Comparison of ENCODE assay signal across 8 cellular contexts in the genomic region with DNA sequence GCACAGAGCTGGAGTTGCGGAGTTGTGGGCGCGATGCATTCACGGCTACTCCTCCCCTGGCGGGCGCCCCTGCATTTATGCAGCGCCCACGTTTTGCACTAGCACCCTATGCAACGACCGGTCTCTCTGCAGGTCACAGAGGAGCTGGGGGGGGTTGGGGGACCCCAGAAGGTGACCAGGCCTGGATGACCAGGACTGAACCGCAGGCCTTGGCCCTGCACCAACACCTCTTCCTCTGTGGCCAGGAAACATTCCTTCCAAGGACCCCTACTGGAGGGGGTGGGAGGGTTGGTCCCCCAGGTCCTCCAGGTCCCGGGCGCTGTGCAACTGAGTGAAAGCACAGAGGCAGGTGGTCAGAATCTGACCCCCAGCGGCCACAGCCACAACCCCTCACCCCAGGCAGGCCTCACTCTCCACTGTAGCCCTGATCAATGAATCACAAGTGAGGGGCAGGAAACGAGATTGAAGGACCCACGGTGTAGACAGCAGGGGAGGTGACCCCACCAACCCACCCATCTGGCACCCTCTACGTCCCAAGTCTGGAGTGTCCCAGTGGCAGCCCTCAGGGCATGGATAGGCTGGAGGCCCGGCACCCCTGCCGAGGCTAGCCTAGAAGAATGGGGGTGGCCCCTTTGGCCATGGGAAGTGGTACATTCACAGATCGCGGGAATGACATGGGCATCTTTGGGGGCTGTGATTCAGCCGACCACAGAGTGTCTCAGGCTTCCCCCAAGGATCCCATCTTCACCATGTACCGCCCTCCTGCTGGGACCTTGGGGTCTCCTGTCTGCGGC. TPM values are rescaled to one million over a fixed set of nuclear protein-coding genes. Genes with fewer than 3 reads are reported as not detected.
DNase-seq lines count a peak whose midpoint lies in the region; ATAC-seq and TF ChIP-seq lines count a peak whose summit lies in the region.

No MANE protein-coding gene starts in this region.

- H3K4me1 ChIP-seq in ACC112 (ENCODE audit: control insufficient read depth, insufficient read depth, low read length, unreplicated experiment) (peaks cover 25% of the 10 kb centered on the region), hepatocyte (ENCODE audit: insufficient read depth) (peaks cover 29% of the 10 kb centered on the region)

- intact Hi-C loops in activated CD4-positive, alpha-beta memory T cell treated with anti-CD3 and anti-CD28 coated beads for 36 hours (cut with micrococcal nuclease) = loop anchor here (1.0 to 2.0 kb wide), 4 partner anchors 12 to 43 kb away; a partner anchor contains a TSS

- no peaks in the 10 kb centered on the region for H3K9me3 Mint-ChIP-seq in activated CD4-positive, alpha-beta memory T cell treated with anti-CD3 and anti-CD28 coated beads for 36 hours
- H3K9me3 Mint-ChIP-seq in stimulated activated memory B cell treated with anti-CD40 and anti-IgM and Interleukin-4, amounts not matched to agents 10 μg/mL and 1 μg/mL and 100 μg/mL, for 72 hours = no peaks in the 10 kb centered on the region

- peak overlapping the region; percentile 76 for H3K4me2 ChIP-seq in hepatocyte

- CTCF ChIA-PET in activated CD4-positive, alpha-beta memory T cell treated with anti-CD3 and anti-CD28 coated beads for 36 hours (lab: Charles Lee) = interaction anchor here (0.6 to 1.0 kb wide), 4 partner anchors 9 to 43 kb away, joined by 3 to 8 read pairs (median 3); no protein-coding TSS in a partner anchor

- H3K36me3 ChIP-seq in ACC112 (ENCODE audit: insufficient read depth, low read length) (no peaks in the 10 kb centered on the region), hepatocyte (replicated peaks; ENCODE audit: insufficient read depth, low read depth) (no peaks in the 10 kb centered on the region)

- H3K79me2 ChIP-seq in ACC112 (ENCODE audit: control insufficient read depth, insufficient read depth, low read length, unreplicated experiment) = no peaks in the 10 kb centered on the region
- peaks cover 10% of the 10 kb centered on the region for H3K79me2 ChIP-seq in hepatocyte

- TF ChIP-seq CTCF in hepatocyte (IDR thresholded peaks at IDR 0.05; ENCODE audit: poor library complexity) = no peak

- no peaks in the 10 kb centered on the region for H4K20me1 ChIP-seq in hepatocyte (ENCODE audit: insufficient read depth, poor library complexity, severe bottlenecking)

- H3K9me2 ChIP-seq in hepatocyte (replicated peaks; ENCODE audit: insufficient read depth) = no peaks in the 10 kb centered on the region

- H3K4me1 Mint-ChIP-seq in activated CD4-positive, alpha-beta memory T cell treated with anti-CD3 and anti-CD28 coated beads for 36 hours (ENCODE audit: low read depth) = peaks cover 25% of the 10 kb centered on the region
- H3K4me1 Mint-ChIP-seq in stimulated activated memory B cell treated with anti-CD40 and anti-IgM and Interleukin-4, amounts not matched to agents 10 μg/mL and 1 μg/mL and 100 μg/mL, for 72 hours = peaks cover 54% of the 10 kb centered on the region

- H3K4me3 Mint-ChIP-seq in activated CD4-positive, alpha-beta memory T cell treated with anti-CD3 and anti-CD28 coated beads for 36 hours = peak overlapping the region; percentile 86
- peak overlapping the region; percentile 90 for H3K4me3 Mint-ChIP-seq in stimulated activated memory B cell treated with anti-CD40 and anti-IgM and Interleukin-4, amounts not matched to agents 10 μg/mL and 1 μg/mL and 100 μg/mL, for 72 hours

- peak overlapping the region; percentile 91 for H3K27ac Mint-ChIP-seq in activated CD4-positive, alpha-beta memory T cell treated with anti-CD3 and anti-CD28 coated beads for 36 hours
- H3K27ac Mint-ChIP-seq in stimulated activated memory B cell treated with anti-CD40 and anti-IgM and Interleukin-4, amounts not matched to agents 10 μg/mL and 1 μg/mL and 100 μg/mL, for 72 hours = peak overlapping the region; percentile 93

- H3K4me3 ChIP-seq in ACC112 (ENCODE audit: low read depth, low read length) (peak overlapping the region; percentile 74), hepatocyte (peak overlapping the region; percentile 5)

- no peaks in the 10 kb centered on the region for H3K9me3 ChIP-seq in hepatocyte (ENCODE audit: low read depth)

- H3K27ac ChIP-seq in ACC112 (ENCODE audit: low read depth, low read length) (peak overlapping the region; percentile 94; the same call in 1 of the 2 replicates), hepatocyte (peak overlapping the region; percentile 88)

- WGBS in hepatocyte (ENCODE audit: low lambda C conversion rate, missing lambda C conversion rate) = 41% methylated on average over 24 of the region's 24 CpGs

- H3K36me3 Mint-ChIP-seq in activated CD4-positive, alpha-beta memory T cell treated with anti-CD3 and anti-CD28 coated beads for 36 hours = peaks cover 2% of the 10 kb centered on the region
- H3K36me3 Mint-ChIP-seq in stimulated activated memory B cell treated with anti-CD40 and anti-IgM and Interleukin-4, amounts not matched to agents 10 μg/mL and 1 μg/mL and 100 μg/mL, for 72 hours = no peaks in the 10 kb centered on the region

- H3K27me3 ChIP-seq in ACC112 (ENCODE audit: insufficient read depth, low read length) (no peaks in the 10 kb centered on the region), hepatocyte (no peaks in the 10 kb centered on the region)

- ATAC-seq in GM21529 (IDR thresholded peaks at IDR 0.05; ENCODE audit: unreplicated experiment) (peak; percentile 5), HG02678 (IDR thresholded peaks at IDR 0.05; ENCODE audit: unreplicated experiment) (no peak)
- ATAC-seq in stimulated activated memory B cell treated with anti-CD40 and anti-IgM and Interleukin-4, amounts not matched to agents 10 μg/mL and 1 μg/mL and 100 μg/mL, for 72 hours = peak; percentile 31

- POLR2A ChIA-PET in activated CD4-positive, alpha-beta memory T cell treated with anti-CD3 and anti-CD28 coated beads for 36 hours (lab: Charles Lee) = interaction anchor here (1.3 to 2.7 kb wide), 2 partner anchors 10 to 30 kb away, joined by 3 to 20 read pairs; a partner anchor contains a TSS

- H2AFZ ChIP-seq in ACC112 (ENCODE audit: low read length, unreplicated experiment) (peak overlapping the region; percentile 48), hepatocyte (no peak overlapping the region)

- H3K27me3 Mint-ChIP-seq in activated CD4-positive, alpha-beta memory T cell treated with anti-CD3 and anti-CD28 coated beads for 36 hours = no peaks in the 10 kb centered on the region
- H3K27me3 Mint-ChIP-seq in stimulated activated memory B cell treated with anti-CD40 and anti-IgM and Interleukin-4, amounts not matched to agents 10 μg/mL and 1 μg/mL and 100 μg/mL, for 72 hours = no peaks in the 10 kb centered on the region

- no peak for DNase-seq in activated CD4-positive, alpha-beta memory T cell treated with anti-CD3 and anti-CD28 coated beads for 36 hours
- peak; percentile 18 for DNase-seq in hepatocyte (ENCODE audit: low spot score)
- no peak for DNase-seq in GM19240 (ENCODE audit: insufficient read length, low spot score)
- no peak for DNase-seq in DMS 273 (lab: John Stamatoyannopoulos, UW; ENCODE audit: unreplicated experiment)

RNA-seq across cellular contexts. Expression of a gene that starts 11.1 kb away (rescaled TPM):
- total RNA-seq in activated CD4-positive, alpha-beta memory T cell treated with anti-CD3 and anti-CD28 coated beads for 36 hours = 100 to 1,000 TPM; 143 to 157 TPM
- 90.4 and 98.2 TPM in 2 replicates for total RNA-seq in hepatocyte
- 126 and 136 TPM in 2 replicates for polyA plus RNA-seq in hepatocyte

RNA-seq across cellular contexts. Expression of a gene that starts 34.0 kb away (rescaled TPM):
- 100 to 1,000 TPM; 117 to 122 TPM for total RNA-seq in activated CD4-positive, alpha-beta memory T cell treated with anti-CD3 and anti-CD28 coated beads for 36 hours
- 13.5 and 15.7 TPM in 2 replicates for total RNA-seq in hepatocyte
- 25.1 and 27.7 TPM in 2 replicates for polyA plus RNA-seq in hepatocyte

RNA-seq across cellular contexts. Expression of a gene that starts 34.6 kb away (rescaled TPM):
- 10 to 100 TPM; 14.2 to 16.4 TPM for total RNA-seq in activated CD4-positive, alpha-beta memory T cell treated with anti-CD3 and anti-CD28 coated beads for 36 hours
- total RNA-seq in hepatocyte = 0.44 and 1.4 TPM in 2 replicates
- 2.8 and 4.0 TPM in 2 replicates for polyA plus RNA-seq in hepatocyte

RNA-seq across cellular contexts. Expression of a gene that starts 46.6 kb away (rescaled TPM):
- 10 to 100 TPM; 37.3 to 42.9 TPM for total RNA-seq in activated CD4-positive, alpha-beta memory T cell treated with anti-CD3 and anti-CD28 coated beads for 36 hours
- 56.4 and 62.1 TPM in 2 replicates for total RNA-seq in hepatocyte
- 71.1 and 76.0 TPM in 2 replicates for polyA plus RNA-seq in hepatocyte
